Comparison of ENCODE assay signal across 1 cellular context in the genomic region with DNA sequence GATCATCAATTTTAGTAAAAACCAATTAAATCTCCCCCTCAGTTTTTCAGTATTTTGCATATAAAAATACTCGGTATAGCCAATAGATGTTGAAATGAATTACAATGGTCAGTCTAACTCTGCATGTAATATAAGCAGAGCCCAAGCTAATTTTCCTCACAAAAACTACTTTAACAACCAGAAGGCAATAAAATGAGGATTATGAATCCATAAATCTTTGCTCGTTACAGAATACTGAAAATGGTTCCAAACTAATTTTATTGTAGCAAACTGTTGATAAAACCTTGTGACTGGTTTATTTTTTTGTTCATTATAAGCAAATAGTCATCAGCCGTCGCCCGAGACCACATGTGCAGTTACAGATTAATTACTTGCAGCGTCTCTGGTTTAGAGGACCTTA.
TF ChIP-seq lines count a peak whose summit lies in the region.

No MANE protein-coding gene starts in this region.

TF ChIP-seq in GM23338, 12 proteins besides CTCF, POLR2A, EP300 and RAD21 (continued from another document):
- TF ChIP-seq, protein P1, sequence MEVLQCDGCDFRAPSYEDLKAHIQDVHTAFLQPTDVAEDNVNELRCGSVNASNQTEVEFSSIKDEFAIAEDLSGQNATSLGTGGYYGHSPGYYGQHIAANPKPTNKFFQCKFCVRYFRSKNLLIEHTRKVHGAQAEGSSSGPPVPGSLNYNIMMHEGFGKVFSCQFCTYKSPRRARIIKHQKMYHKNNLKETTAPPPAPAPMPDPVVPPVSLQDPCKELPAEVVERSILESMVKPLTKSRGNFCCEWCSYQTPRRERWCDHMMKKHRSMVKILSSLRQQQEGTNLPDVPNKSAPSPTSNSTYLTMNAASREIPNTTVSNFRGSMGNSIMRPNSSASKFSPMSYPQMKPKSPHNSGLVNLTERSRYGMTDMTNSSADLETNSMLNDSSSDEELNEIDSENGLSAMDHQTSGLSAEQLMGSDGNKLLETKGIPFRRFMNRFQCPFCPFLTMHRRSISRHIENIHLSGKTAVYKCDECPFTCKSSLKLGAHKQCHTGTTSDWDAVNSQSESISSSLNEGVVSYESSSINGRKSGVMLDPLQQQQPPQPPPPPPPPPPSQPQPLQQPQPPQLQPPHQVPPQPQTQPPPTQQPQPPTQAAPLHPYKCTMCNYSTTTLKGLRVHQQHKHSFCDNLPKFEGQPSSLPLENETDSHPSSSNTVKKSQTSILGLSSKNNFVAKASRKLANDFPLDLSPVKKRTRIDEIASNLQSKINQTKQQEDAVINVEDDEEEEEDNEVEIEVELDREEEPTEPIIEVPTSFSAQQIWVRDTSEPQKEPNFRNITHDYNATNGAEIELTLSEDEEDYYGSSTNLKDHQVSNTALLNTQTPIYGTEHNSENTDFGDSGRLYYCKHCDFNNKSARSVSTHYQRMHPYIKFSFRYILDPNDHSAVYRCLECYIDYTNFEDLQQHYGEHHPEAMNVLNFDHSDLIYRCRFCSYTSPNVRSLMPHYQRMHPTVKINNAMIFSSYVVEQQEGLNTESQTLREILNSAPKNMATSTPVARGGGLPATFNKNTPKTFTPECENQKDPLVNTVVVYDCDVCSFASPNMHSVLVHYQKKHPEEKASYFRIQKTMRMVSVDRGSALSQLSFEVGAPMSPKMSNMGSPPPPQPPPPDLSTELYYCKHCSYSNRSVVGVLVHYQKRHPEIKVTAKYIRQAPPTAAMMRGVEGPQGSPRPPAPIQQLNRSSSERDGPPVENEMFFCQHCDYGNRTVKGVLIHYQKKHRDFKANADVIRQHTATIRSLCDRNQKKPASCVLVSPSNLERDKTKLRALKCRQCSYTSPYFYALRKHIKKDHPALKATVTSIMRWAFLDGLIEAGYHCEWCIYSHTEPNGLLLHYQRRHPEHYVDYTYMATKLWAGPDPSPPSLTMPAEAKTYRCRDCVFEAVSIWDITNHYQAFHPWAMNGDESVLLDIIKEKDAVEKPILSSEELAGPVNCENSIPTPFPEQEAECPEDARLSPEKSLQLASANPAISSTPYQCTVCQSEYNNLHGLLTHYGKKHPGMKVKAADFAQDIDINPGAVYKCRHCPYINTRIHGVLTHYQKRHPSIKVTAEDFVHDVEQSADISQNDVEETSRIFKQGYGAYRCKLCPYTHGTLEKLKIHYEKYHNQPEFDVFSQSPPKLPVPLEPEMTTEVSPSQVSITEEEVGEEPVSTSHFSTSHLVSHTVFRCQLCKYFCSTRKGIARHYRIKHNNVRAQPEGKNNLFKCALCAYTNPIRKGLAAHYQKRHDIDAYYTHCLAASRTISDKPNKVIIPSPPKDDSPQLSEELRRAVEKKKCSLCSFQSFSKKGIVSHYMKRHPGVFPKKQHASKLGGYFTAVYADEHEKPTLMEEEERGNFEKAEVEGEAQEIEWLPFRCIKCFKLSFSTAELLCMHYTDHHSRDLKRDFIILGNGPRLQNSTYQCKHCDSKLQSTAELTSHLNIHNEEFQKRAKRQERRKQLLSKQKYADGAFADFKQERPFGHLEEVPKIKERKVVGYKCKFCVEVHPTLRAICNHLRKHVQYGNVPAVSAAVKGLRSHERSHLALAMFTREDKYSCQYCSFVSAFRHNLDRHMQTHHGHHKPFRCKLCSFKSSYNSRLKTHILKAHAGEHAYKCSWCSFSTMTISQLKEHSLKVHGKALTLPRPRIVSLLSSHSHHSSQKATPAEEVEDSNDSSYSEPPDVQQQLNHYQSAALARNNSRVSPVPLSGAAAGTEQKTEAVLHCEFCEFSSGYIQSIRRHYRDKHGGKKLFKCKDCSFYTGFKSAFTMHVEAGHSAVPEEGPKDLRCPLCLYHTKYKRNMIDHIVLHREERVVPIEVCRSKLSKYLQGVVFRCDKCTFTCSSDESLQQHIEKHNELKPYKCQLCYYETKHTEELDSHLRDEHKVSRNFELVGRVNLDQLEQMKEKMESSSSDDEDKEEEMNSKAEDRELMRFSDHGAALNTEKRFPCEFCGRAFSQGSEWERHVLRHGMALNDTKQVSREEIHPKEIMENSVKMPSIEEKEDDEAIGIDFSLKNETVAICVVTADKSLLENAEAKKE (CRISPR knock-in tag; IDR thresholded peaks at IDR 0.05): no peak
- no peak for TF ChIP-seq JUNB (IDR thresholded peaks at IDR 0.05; ENCODE audit: unreplicated experiment)
